In the genomic region with DNA sequence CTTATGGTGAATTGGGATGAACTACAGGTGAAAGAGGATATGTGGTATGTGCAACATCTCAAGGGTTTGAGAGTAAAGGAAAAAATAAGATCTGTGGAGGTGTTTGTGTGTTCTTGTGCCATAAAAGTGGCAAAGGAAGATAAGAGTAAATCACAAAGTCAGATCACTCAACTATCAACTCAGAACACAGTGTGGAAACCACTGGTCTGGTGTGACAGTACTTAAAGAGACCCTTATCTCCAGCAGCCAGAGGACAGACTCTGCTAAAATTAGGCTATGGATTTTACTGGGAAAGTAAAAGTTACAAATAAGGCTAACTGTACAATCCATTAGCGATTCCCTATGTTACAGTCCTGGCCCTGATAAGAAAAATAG, we compare ENCODE assay signal across 1 cellular context.
TF ChIP-seq lines count a peak whose summit lies in the region.

No MANE protein-coding gene starts in this region.

TF ChIP-seq in K562, 482 proteins besides CTCF, POLR2A, EP300 and RAD21 (continued from another document and continues in another):
- no peak for TF ChIP-seq PCBP2 (IDR thresholded peaks at IDR 0.05; ENCODE audit: low read depth, low read length, poor library complexity, severe bottlenecking)
- TF ChIP-seq, protein P1, sequence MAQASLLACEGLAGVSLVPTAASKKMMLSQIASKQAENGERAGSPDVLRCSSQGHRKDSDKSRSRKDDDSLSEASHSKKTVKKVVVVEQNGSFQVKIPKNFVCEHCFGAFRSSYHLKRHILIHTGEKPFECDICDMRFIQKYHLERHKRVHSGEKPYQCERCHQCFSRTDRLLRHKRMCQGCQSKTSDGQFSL (CRISPR knock-in tag; IDR thresholded peaks at IDR 0.05), result no peak
- TF ChIP-seq, protein P1 (tag; IDR thresholded peaks at IDR 0.05), result no peak
- TF ChIP-seq, protein P2, sequence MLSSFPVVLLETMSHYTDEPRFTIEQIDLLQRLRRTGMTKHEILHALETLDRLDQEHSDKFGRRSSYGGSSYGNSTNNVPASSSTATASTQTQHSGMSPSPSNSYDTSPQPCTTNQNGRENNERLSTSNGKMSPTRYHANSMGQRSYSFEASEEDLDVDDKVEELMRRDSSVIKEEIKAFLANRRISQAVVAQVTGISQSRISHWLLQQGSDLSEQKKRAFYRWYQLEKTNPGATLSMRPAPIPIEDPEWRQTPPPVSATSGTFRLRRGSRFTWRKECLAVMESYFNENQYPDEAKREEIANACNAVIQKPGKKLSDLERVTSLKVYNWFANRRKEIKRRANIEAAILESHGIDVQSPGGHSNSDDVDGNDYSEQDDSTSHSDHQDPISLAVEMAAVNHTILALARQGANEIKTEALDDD (IDR thresholded peaks at IDR 0.05), result no peak
- TF ChIP-seq GTF2A2 (tag; IDR thresholded peaks at IDR 0.05), result no peak
- no peak for TF ChIP-seq POLR3A (IDR thresholded peaks at IDR 0.05; ENCODE audit: borderline replicate concordance, extremely low read depth, insufficient read depth, insufficient read length)
- TF ChIP-seq GATAD2B (IDR thresholded peaks at IDR 0.05; ENCODE audit: borderline replicate concordance), result peak; percentile 95
- TF ChIP-seq ZNF384 (IDR thresholded peaks at IDR 0.05; ENCODE audit: low read depth, low read length), result no peak
- TF ChIP-seq, protein P3, sequence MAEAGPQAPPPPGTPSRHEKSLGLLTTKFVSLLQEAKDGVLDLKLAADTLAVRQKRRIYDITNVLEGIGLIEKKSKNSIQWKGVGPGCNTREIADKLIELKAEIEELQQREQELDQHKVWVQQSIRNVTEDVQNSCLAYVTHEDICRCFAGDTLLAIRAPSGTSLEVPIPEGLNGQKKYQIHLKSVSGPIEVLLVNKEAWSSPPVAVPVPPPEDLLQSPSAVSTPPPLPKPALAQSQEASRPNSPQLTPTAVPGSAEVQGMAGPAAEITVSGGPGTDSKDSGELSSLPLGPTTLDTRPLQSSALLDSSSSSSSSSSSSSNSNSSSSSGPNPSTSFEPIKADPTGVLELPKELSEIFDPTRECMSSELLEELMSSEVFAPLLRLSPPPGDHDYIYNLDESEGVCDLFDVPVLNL (CRISPR knock-in tag; IDR thresholded peaks at IDR 0.05; ENCODE audit: low read depth), result no peak
- TF ChIP-seq, protein P4, sequence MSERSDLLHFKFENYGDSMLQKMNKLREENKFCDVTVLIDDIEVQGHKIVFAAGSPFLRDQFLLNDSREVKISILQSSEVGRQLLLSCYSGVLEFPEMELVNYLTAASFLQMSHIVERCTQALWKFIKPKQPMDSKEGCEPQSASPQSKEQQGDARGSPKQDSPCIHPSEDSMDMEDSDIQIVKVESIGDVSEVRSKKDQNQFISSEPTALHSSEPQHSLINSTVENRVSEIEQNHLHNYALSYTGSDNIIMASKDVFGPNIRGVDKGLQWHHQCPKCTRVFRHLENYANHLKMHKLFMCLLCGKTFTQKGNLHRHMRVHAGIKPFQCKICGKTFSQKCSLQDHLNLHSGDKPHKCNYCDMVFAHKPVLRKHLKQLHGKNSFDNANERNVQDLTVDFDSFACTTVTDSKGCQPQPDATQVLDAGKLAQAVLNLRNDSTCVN (CRISPR knock-in tag; IDR thresholded peaks at IDR 0.05), result 0 out of 2 replicates have a peak, but pooled peaks have one; percentile 21
- TF ChIP-seq KLF10 (CRISPR knock-in tag; IDR thresholded peaks at IDR 0.05), result no peak
- peak; percentile 91 for TF ChIP-seq HMGN3 (IDR thresholded peaks at IDR 0.05; ENCODE audit: borderline replicate concordance, extremely low read depth, insufficient read length, low read depth, low read length)
- TF ChIP-seq MTA2 (IDR thresholded peaks at IDR 0.05; ENCODE audit: low read depth), result peak; percentile 99
- TF ChIP-seq ZNF644 (tag; IDR thresholded peaks at IDR 0.05; ENCODE audit: low read depth), result peak; percentile 70; the same call in 1 of the 2 replicates
- no peak for TF ChIP-seq ZNF23 (CRISPR knock-in tag; IDR thresholded peaks at IDR 0.05)
- TF ChIP-seq, protein P5, sequence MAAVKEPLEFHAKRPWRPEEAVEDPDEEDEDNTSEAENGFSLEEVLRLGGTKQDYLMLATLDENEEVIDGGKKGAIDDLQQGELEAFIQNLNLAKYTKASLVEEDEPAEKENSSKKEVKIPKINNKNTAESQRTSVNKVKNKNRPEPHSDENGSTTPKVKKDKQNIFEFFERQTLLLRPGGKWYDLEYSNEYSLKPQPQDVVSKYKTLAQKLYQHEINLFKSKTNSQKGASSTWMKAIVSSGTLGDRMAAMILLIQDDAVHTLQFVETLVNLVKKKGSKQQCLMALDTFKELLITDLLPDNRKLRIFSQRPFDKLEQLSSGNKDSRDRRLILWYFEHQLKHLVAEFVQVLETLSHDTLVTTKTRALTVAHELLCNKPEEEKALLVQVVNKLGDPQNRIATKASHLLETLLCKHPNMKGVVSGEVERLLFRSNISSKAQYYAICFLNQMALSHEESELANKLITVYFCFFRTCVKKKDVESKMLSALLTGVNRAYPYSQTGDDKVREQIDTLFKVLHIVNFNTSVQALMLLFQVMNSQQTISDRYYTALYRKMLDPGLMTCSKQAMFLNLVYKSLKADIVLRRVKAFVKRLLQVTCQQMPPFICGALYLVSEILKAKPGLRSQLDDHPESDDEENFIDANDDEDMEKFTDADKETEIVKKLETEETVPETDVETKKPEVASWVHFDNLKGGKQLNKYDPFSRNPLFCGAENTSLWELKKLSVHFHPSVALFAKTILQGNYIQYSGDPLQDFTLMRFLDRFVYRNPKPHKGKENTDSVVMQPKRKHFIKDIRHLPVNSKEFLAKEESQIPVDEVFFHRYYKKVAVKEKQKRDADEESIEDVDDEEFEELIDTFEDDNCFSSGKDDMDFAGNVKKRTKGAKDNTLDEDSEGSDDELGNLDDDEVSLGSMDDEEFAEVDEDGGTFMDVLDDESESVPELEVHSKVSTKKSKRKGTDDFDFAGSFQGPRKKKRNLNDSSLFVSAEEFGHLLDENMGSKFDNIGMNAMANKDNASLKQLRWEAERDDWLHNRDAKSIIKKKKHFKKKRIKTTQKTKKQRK (IDR thresholded peaks at IDR 0.05; ENCODE audit: borderline replicate concordance, low read depth, low read length), result no peak
- TF ChIP-seq ZNF184 (CRISPR knock-in tag; IDR thresholded peaks at IDR 0.05), result no peak
- TF ChIP-seq ETS2 (tag; IDR thresholded peaks at IDR 0.05; ENCODE audit: borderline replicate concordance, poor library complexity, severe bottlenecking), result no peak
- TF ChIP-seq SRSF7 (optimal IDR thresholded peaks at IDR 0.05; ENCODE audit: low read depth, low read length), result no peak
- TF ChIP-seq HCFC1 (IDR thresholded peaks at IDR 0.05; ENCODE audit: low read depth, low read length), result no peak
- no peak for TF ChIP-seq STAG1 (CRISPR knock-in tag; IDR thresholded peaks at IDR 0.05; ENCODE audit: borderline replicate concordance)
- no peak for TF ChIP-seq XRCC3 (IDR thresholded peaks at IDR 0.05)
- TF ChIP-seq PPARD (CRISPR knock-in tag; IDR thresholded peaks at IDR 0.05), result no peak
- TF ChIP-seq MEF2D (tag; conservative IDR thresholded peaks at IDR 0.05; ENCODE audit: low read depth), result peak; percentile 100
- TF ChIP-seq, protein P6, sequence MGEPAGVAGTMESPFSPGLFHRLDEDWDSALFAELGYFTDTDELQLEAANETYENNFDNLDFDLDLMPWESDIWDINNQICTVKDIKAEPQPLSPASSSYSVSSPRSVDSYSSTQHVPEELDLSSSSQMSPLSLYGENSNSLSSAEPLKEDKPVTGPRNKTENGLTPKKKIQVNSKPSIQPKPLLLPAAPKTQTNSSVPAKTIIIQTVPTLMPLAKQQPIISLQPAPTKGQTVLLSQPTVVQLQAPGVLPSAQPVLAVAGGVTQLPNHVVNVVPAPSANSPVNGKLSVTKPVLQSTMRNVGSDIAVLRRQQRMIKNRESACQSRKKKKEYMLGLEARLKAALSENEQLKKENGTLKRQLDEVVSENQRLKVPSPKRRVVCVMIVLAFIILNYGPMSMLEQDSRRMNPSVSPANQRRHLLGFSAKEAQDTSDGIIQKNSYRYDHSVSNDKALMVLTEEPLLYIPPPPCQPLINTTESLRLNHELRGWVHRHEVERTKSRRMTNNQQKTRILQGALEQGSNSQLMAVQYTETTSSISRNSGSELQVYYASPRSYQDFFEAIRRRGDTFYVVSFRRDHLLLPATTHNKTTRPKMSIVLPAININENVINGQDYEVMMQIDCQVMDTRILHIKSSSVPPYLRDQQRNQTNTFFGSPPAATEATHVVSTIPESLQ (CRISPR knock-in tag; IDR thresholded peaks at IDR 0.05), result no peak
- TF ChIP-seq, protein P7, sequence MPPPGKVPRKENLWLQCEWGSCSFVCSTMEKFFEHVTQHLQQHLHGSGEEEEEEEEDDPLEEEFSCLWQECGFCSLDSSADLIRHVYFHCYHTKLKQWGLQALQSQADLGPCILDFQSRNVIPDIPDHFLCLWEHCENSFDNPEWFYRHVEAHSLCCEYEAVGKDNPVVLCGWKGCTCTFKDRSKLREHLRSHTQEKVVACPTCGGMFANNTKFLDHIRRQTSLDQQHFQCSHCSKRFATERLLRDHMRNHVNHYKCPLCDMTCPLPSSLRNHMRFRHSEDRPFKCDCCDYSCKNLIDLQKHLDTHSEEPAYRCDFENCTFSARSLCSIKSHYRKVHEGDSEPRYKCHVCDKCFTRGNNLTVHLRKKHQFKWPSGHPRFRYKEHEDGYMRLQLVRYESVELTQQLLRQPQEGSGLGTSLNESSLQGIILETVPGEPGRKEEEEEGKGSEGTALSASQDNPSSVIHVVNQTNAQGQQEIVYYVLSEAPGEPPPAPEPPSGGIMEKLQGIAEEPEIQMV (tag; conservative IDR thresholded peaks at IDR 0.05; ENCODE audit: low read depth), result no peak
- TF ChIP-seq ZNF79 (CRISPR knock-in tag; IDR thresholded peaks at IDR 0.05; ENCODE audit: low read depth), result no peak
- TF ChIP-seq, protein P8, sequence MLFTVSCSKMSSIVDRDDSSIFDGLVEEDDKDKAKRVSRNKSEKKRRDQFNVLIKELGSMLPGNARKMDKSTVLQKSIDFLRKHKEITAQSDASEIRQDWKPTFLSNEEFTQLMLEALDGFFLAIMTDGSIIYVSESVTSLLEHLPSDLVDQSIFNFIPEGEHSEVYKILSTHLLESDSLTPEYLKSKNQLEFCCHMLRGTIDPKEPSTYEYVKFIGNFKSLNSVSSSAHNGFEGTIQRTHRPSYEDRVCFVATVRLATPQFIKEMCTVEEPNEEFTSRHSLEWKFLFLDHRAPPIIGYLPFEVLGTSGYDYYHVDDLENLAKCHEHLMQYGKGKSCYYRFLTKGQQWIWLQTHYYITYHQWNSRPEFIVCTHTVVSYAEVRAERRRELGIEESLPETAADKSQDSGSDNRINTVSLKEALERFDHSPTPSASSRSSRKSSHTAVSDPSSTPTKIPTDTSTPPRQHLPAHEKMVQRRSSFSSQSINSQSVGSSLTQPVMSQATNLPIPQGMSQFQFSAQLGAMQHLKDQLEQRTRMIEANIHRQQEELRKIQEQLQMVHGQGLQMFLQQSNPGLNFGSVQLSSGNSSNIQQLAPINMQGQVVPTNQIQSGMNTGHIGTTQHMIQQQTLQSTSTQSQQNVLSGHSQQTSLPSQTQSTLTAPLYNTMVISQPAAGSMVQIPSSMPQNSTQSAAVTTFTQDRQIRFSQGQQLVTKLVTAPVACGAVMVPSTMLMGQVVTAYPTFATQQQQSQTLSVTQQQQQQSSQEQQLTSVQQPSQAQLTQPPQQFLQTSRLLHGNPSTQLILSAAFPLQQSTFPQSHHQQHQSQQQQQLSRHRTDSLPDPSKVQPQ (CRISPR knock-in tag; IDR thresholded peaks at IDR 0.05; ENCODE audit: borderline replicate concordance), result no peak
- no peak for TF ChIP-seq SNIP1 (IDR thresholded peaks at IDR 0.05; ENCODE audit: low read depth)
- TF ChIP-seq DIDO1 (tag; IDR thresholded peaks at IDR 0.05; ENCODE audit: low read depth), result 0 out of 2 replicates have a peak, but pooled peaks have one; percentile 31
- TF ChIP-seq BRCA1 (IDR thresholded peaks at IDR 0.05), result no peak
- no peak for TF ChIP-seq BRCA1 (CRISPR knock-in tag; IDR thresholded peaks at IDR 0.05)
- TF ChIP-seq, protein P9, sequence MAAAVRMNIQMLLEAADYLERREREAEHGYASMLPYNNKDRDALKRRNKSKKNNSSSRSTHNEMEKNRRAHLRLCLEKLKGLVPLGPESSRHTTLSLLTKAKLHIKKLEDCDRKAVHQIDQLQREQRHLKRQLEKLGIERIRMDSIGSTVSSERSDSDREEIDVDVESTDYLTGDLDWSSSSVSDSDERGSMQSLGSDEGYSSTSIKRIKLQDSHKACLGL (CRISPR knock-in tag; IDR thresholded peaks at IDR 0.05; ENCODE audit: borderline replicate concordance, poor library complexity, severe bottlenecking), result no peak
- TF ChIP-seq, protein P10, sequence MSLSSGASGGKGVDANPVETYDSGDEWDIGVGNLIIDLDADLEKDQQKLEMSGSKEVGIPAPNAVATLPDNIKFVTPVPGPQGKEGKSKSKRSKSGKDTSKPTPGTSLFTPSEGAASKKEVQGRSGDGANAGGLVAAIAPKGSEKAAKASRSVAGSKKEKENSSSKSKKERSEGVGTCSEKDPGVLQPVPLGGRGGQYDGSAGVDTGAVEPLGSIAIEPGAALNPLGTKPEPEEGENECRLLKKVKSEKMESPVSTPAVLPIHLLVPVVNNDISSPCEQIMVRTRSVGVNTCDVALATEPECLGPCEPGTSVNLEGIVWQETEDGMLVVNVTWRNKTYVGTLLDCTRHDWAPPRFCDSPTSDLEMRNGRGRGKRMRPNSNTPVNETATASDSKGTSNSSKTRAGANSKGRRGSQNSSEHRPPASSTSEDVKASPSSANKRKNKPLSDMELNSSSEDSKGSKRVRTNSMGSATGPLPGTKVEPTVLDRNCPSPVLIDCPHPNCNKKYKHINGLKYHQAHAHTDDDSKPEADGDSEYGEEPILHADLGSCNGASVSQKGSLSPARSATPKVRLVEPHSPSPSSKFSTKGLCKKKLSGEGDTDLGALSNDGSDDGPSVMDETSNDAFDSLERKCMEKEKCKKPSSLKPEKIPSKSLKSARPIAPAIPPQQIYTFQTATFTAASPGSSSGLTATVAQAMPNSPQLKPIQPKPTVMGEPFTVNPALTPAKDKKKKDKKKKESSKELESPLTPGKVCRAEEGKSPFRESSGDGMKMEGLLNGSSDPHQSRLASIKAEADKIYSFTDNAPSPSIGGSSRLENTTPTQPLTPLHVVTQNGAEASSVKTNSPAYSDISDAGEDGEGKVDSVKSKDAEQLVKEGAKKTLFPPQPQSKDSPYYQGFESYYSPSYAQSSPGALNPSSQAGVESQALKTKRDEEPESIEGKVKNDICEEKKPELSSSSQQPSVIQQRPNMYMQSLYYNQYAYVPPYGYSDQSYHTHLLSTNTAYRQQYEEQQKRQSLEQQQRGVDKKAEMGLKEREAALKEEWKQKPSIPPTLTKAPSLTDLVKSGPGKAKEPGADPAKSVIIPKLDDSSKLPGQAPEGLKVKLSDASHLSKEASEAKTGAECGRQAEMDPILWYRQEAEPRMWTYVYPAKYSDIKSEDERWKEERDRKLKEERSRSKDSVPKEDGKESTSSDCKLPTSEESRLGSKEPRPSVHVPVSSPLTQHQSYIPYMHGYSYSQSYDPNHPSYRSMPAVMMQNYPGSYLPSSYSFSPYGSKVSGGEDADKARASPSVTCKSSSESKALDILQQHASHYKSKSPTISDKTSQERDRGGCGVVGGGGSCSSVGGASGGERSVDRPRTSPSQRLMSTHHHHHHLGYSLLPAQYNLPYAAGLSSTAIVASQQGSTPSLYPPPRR (CRISPR knock-in tag; IDR thresholded peaks at IDR 0.05; ENCODE audit: borderline replicate concordance), result no peak
